ENCODE assay signal across 8 cellular contexts in the genomic region with DNA sequence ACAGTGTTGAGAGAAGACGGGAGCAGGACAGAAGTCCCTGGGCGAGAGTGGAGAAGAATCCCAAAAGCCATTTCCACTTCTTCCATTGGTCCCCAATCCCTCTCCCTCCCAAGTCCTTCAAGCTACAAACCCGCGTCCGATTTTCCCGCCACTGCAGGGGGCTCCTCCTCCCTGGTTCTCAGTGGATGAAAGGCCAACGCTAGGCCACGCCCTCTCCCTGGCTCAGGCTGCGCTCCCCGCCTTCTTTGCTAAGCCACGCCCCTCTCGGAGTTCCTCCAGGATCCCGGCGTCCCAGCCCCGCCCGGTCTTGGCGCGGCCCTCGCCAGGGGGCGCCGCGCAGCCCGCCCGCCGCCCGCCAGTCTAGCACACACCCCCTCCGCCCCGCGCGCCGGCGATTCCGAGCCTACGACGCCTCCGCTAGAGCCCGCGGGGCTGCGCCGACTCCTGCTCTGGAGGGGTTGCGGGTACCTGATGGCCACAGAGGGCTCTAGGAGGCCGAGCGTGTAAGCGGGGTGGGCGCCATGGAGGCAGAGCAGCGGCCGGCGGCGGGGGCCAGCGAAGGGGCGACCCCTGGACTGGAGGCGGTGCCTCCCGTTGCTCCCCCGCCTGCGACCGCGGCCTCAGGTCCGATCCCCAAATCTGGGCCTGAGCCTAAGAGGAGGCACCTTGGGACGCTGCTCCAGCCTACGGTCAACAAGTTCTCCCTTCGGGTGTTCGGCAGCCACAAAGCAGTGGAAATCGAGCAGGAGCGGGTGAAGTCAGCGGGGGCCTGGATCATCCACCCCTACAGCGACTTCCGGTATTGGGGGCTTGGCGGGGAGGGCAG. TPM values are rescaled to one million over a fixed set of nuclear protein-coding genes. Genes with fewer than 3 reads are reported as not detected.
A peak's percentile ranks its signal among the peaks of the same experiment; 100 is the strongest.
DNase-seq lines count a peak whose midpoint lies in the region; ATAC-seq and FAIRE-seq lines count a peak whose summit lies in the region.

A gene (plus strand): TSS at position 394 of the 826 bp plus-strand sequence. CDS start 128 bp downstream, at position 522.

- peak within 1 kb of the TSS; percentile 91 for H2AFZ ChIP-seq in mesenchymal stem cell (ENCODE audit: low read depth, low read length)

- peak within 1 kb of the TSS; percentile 98 for H3K4me2 ChIP-seq in mesenchymal stem cell (ENCODE audit: low read length, poor library complexity, severe bottlenecking)

- H3K4me1 ChIP-seq in CD8-positive, alpha-beta memory T cell (ENCODE audit: insufficient read depth, low read length) = peaks cover 33% of the 10 kb centered on the region
- peaks cover 8% of the 10 kb centered on the region for H3K4me1 ChIP-seq in mesenchymal stem cell (ENCODE audit: control insufficient read depth, insufficient read depth, low read depth, low read length)

- H3K9me3 Mint-ChIP-seq in CD8-positive, alpha-beta memory T cell = no peaks in the 10 kb centered on the region
- no peaks in the 10 kb centered on the region for H3K9me3 Mint-ChIP-seq in effector memory CD8-positive, alpha-beta T cell

- H3K4ac ChIP-seq in mesenchymal stem cell (ENCODE audit: low read depth in 1 of 2, low read length in 2 of 2) = no peak within 1 kb of the TSS

- H2BK15ac ChIP-seq in mesenchymal stem cell (ENCODE audit: low read depth, poor library complexity, severe bottlenecking) = peak within 1 kb of the TSS; percentile 49

- H3K9me3 ChIP-seq in CD8-positive, alpha-beta memory T cell (ENCODE audit: low read length) = no peaks in the 10 kb centered on the region
- no peaks in the 10 kb centered on the region for H3K9me3 ChIP-seq in mesenchymal stem cell (ENCODE audit: control insufficient read depth, low read length)

- H4K91ac ChIP-seq in mesenchymal stem cell (ENCODE audit: low read length) = no peak within 1 kb of the TSS

- H3K14ac ChIP-seq in mesenchymal stem cell (ENCODE audit: low read length in 2 of 2) = no peak within 1 kb of the TSS

- no peak within 1 kb of the TSS for H2AK5ac ChIP-seq in mesenchymal stem cell (ENCODE audit: low read length, severe bottlenecking)

- POLR2A ChIA-PET in CD8-positive, alpha-beta memory T cell (lab: Charles Lee) = interaction anchor here (1.0 kb wide), 1 partner anchor 46 kb away, joined by 3 read pairs; no protein-coding TSS in a partner anchor

- peak; percentile 49 for ATAC-seq in GM21367 (IDR thresholded peaks at IDR 0.05; ENCODE audit: unreplicated experiment)
- ATAC-seq in effector memory CD8-positive, alpha-beta T cell (replicated peaks) = peak; percentile 52

- no peak within 1 kb of the TSS for H2BK12ac ChIP-seq in mesenchymal stem cell (ENCODE audit: low read length in 2 of 2)

- peak; percentile 82 to 94 (median 91) for DNase-seq in CD8-positive, alpha-beta memory T cell
- DNase-seq in HTR-8/SVneo (ENCODE audit: insufficient read length, low spot score) (peak; percentile 92), mesenchymal stem cell (peak; percentile 95)
- peak; percentile 95 for DNase-seq in NK-92 treated with Interleukin-12 subunit alpha and Interleukin-12 subunit beta, amount 100 ng/mL, for 24 hours (lab: John Stamatoyannopoulos, UW)
- peak; percentile 97 for DNase-seq in activated CD8-positive, alpha-beta memory T cell treated with anti-CD3 and anti-CD28 coated beads for 24 hours
- DNase-seq in effector memory CD8-positive, alpha-beta T cell = peak; percentile 77 to 81 (median 81)
- DNase-seq in stimulated activated CD8-positive, alpha-beta memory T cell treated with anti-CD3 and anti-CD28 coated beads, Interleukin-12 subunit alpha, Interleukin-12 subunit beta, amount 100 ng/mL, for 1 hour (ENCODE audit: low read depth) = peak; percentile 83

- peak within 1 kb of the TSS; percentile 68 to 89 (median 80) for H3K4me3 Mint-ChIP-seq in CD8-positive, alpha-beta memory T cell
- H3K4me3 Mint-ChIP-seq in effector memory CD8-positive, alpha-beta T cell = peak within 1 kb of the TSS; percentile 68 to 78

- H3K9ac ChIP-seq in mesenchymal stem cell (ENCODE audit: low read length) = peak within 1 kb of the TSS; percentile 78

- H3K27ac ChIP-seq in CD8-positive, alpha-beta memory T cell (ENCODE audit: low read depth, low read length) = peak within 1 kb of the TSS; percentile 7
- H3K27ac ChIP-seq in mesenchymal stem cell (ENCODE audit: low read length, poor library complexity, severe bottlenecking) = no peak within 1 kb of the TSS

- H3K36me3 ChIP-seq in CD8-positive, alpha-beta memory T cell (ENCODE audit: insufficient read depth, low read length) = no peaks in the 10 kb centered on the region
- H3K36me3 ChIP-seq in mesenchymal stem cell (ENCODE audit: control insufficient read depth in 1 of 2, insufficient read depth in 2 of 2, low read depth in 1 of 2, low read length in 2 of 2) = peaks cover under 1 to 1% of the 10 kb centered on the region in 2 experiments

- no peak within 1 kb of the TSS for H2BK5ac ChIP-seq in mesenchymal stem cell (ENCODE audit: low read depth, low read length, poor library complexity, severe bottlenecking)

- H3K36me3 Mint-ChIP-seq in CD8-positive, alpha-beta memory T cell = peaks cover 0 to 10% (median 0%) of the 10 kb centered on the region in 3 donors
- peaks cover 3% of the 10 kb centered on the region for H3K36me3 Mint-ChIP-seq in effector memory CD8-positive, alpha-beta T cell (ENCODE audit: insufficient read depth)

- WGBS in mesenchymal stem cell = under 1% methylated on average over 63 of the region's 68 CpGs

- peak within 1 kb of the TSS in 1 of 2 experiments; percentile 11 for H3K18ac ChIP-seq in mesenchymal stem cell (ENCODE audit: low read depth in 1 of 2, low read length in 2 of 2)

- H3K27me3 Mint-ChIP-seq in CD8-positive, alpha-beta memory T cell = no peaks in the 10 kb centered on the region
- no peaks in the 10 kb centered on the region for H3K27me3 Mint-ChIP-seq in effector memory CD8-positive, alpha-beta T cell

- H3K79me1 ChIP-seq in mesenchymal stem cell (replicated peaks; ENCODE audit: low read length, poor library complexity, severe bottlenecking) = peaks cover 4% of the 10 kb centered on the region

- FAIRE-seq in HTR-8/SVneo (lab: Jason Lieb, UNC) = no peak

- H3K23ac ChIP-seq in mesenchymal stem cell (ENCODE audit: low read length in 2 of 2) = no peak within 1 kb of the TSS

- peak within 1 kb of the TSS; percentile 59 for H3K4me3 ChIP-seq in CD8-positive, alpha-beta memory T cell (ENCODE audit: low read length)
- H3K4me3 ChIP-seq in mesenchymal stem cell (ENCODE audit: insufficient read depth in 1 of 2, low read depth in 1 of 2, low read length in 2 of 2) = peak within 1 kb of the TSS; percentile 70 to 89

- no peak within 1 kb of the TSS for H4K8ac ChIP-seq in mesenchymal stem cell (ENCODE audit: low read length)

- peaks cover 33 to 42% (median 37%) of the 10 kb centered on the region in 3 donors for H3K4me1 Mint-ChIP-seq in CD8-positive, alpha-beta memory T cell
- H3K4me1 Mint-ChIP-seq in effector memory CD8-positive, alpha-beta T cell (ENCODE audit: low read depth in 2 of 2) = peaks cover 22 to 24% of the 10 kb centered on the region in 2 donors

- CTCF ChIA-PET in CD8-positive, alpha-beta memory T cell (lab: Charles Lee) = interaction anchor here (1.1 to 9.0 kb wide), 6 partner anchors 11 to 580 kb away, joined by 3 to 64 read pairs (median 7); a partner anchor contains a TSS

- H2BK120ac ChIP-seq in mesenchymal stem cell (ENCODE audit: low read depth, low read length) = no peak within 1 kb of the TSS

- H3K27ac Mint-ChIP-seq in CD8-positive, alpha-beta memory T cell = peak within 1 kb of the TSS; percentile 56 to 87 (median 64)
- peak within 1 kb of the TSS; percentile 1 to 19 for H3K27ac Mint-ChIP-seq in effector memory CD8-positive, alpha-beta T cell

- H3K27me3 ChIP-seq in CD8-positive, alpha-beta memory T cell (ENCODE audit: insufficient read depth, low read length, poor library complexity, severe bottlenecking) = no peaks in the 10 kb centered on the region
- no peaks in the 10 kb centered on the region for H3K27me3 ChIP-seq in mesenchymal stem cell (ENCODE audit: control insufficient read depth in 1 of 2, insufficient read depth in 1 of 2, low read length in 2 of 2)

RNA-seq across cellular contexts. Expression of the gene that starts here (rescaled TPM):
- 1 to 10 TPM; 3.2 to 3.7 TPM for total RNA-seq in CD8-positive, alpha-beta memory T cell
- 0.18 TPM for polyA plus RNA-seq in CD8-positive, alpha-beta memory T cell
- 2.0 TPM for polyA plus RNA-seq in mesenchymal stem cell (2013, experiment 1 of 2)
- 1.9 TPM for polyA plus RNA-seq in mesenchymal stem cell (2013, experiment 2 of 2)
